Comparison of ENCODE assay signal across 17 cellular contexts in the genomic region with DNA sequence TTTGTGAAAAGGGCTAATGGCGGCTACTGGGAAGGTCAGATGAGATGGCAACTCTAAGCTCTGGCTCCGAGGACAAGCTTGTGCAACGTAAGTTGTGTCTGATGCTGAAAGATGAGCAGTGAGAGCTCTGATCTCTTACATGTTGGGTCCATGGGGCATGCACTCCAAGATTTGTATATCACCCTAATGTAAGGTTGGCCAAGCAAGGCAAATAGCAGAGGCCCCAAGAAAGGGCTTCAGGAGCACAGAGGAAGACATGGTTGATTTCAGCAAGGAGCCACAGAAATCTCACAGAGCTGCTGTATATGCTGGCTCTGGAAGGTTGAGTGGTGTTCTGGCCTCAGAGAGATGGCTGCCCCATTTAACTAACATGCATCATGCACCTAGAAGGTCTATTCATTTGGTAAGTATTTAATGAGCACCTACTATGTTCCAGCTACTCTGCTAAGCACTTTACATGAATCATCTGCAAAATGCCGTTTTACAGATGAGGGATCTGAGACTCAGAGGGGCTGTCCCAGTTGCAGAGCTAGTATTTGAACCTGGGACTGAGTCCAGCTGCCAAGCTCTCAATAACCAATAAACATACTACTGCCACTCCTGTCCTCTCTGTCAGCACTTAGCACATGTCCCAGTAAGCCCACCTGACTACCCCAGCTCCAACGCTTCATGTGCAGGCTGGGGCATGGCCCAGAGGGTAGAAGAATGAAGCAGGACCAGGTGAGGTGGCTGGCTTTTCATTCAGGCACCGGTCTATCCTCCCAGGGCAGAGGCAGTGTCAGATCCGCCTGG. TPM values are rescaled to one million over a fixed set of nuclear protein-coding genes. Genes with fewer than 3 reads are reported as not detected.
A peak's percentile ranks its signal among the peaks of the same experiment; 100 is the strongest.
DNase-seq lines count a peak whose midpoint lies in the region; ATAC-seq and TF ChIP-seq lines count a peak whose summit lies in the region.
"Had no signal": no experiment of that assay in that cellular context is flagged by ENCODE, and none has a peak within 500 bp of the region (broad histone marks: within the 10 kb centered on the region; RNA-seq: fewer than 3 reads in every experiment).

No MANE protein-coding gene starts in this region.

- H3K4me3 Mint-ChIP-seq in activated T-cell treated with anti-CD3 and anti-CD28 coated beads, Interleukin-2, amount 50 U/mL, for 24 hours, result no peak overlapping the region
- H3K4me3 Mint-ChIP-seq: CD8-positive, alpha-beta T cell had no signal

- peak; percentile 2 to 10 for DNase-seq in activated T-cell treated with anti-CD3 and anti-CD28 coated beads, Interleukin-2, amount 50 U/mL, for 48 hours
- no peak for DNase-seq in activated T-cell treated with anti-CD3 and anti-CD28 coated beads, Interleukin-2, amount 50 U/mL, for 24 hours
- peak; percentile 17 for DNase-seq in activated CD8-positive, alpha-beta memory T cell treated with anti-CD3 and anti-CD28 coated beads, Interleukin-2, amount 50 U/mL, for 48 hours
- DNase-seq in left lobe of liver (ENCODE audit: low spot score), result peak; percentile 27
- peak; percentile 3 for DNase-seq in testis
- DNase-seq in hepatic stellate cell (ENCODE audit: low spot score), result no peak
- DNase-seq in medulla oblongata (ENCODE audit: extremely low spot score), result no peak
- DNase-seq: NCI-H1930; NCI-H446 treated with DMSO at 0.1 percent for 48 hours; NK-92 treated with Interleukin-12 subunit alpha and Interleukin-12 subunit beta, amount 100 ng/mL, for 24 hours; PC-3 had no signal

- no peak for ATAC-seq in left lobe of liver
- ATAC-seq in HG03378 (IDR thresholded peaks at IDR 0.05; ENCODE audit: unreplicated experiment), result no peak
- ATAC-seq: CD8-positive, alpha-beta T cell; PC-3 had no signal

- H3K4me1 Mint-ChIP-seq in activated T-cell treated with anti-CD3 and anti-CD28 coated beads, Interleukin-2, amount 50 U/mL, for 24 hours (ENCODE audit: low read depth), result no peaks in the 10 kb centered on the region

- H3K36me3 Mint-ChIP-seq in activated T-cell treated with anti-CD3 and anti-CD28 coated beads, Interleukin-2, amount 50 U/mL, for 24 hours (ENCODE audit: low read depth), result no peaks in the 10 kb centered on the region
- H3K36me3 Mint-ChIP-seq: CD8-positive, alpha-beta T cell had no signal

- no peaks in the 10 kb centered on the region for H3K9me3 Mint-ChIP-seq in activated T-cell treated with anti-CD3 and anti-CD28 coated beads, Interleukin-2, amount 50 U/mL, for 24 hours
- H3K9me3 Mint-ChIP-seq: CD8-positive, alpha-beta T cell had no signal

- peaks cover 15% of the 10 kb centered on the region for H3K27me3 Mint-ChIP-seq in activated T-cell treated with anti-CD3 and anti-CD28 coated beads, Interleukin-2, amount 50 U/mL, for 24 hours

- no peaks in the 10 kb centered on the region for H3K9me3 ChIP-seq in testis
- H3K9me3 ChIP-seq: BLaER1, HAP-1 had no signal

- H3K27me3 ChIP-seq in testis, result no peaks in the 10 kb centered on the region
- H3K27me3 ChIP-seq: BLaER1 had no signal

- TF ChIP-seq POLR2A in testis (IDR thresholded peaks at IDR 0.05), result no peak

- no peak overlapping the region for H3K4me3 ChIP-seq in testis
- H3K4me3 ChIP-seq: BLaER1, HAP-1 had no signal

- no peaks in the 10 kb centered on the region for H3K36me3 ChIP-seq in testis (ENCODE audit: low read depth, missing control alignments)
- H3K36me3 ChIP-seq: BLaER1, HAP-1 had no signal

- TF ChIP-seq CTCF in testis (IDR thresholded peaks at IDR 0.05), result no peak

- H3K27ac ChIP-seq in testis, result no peak overlapping the region
- H3K27ac ChIP-seq: BLaER1, HL-60, RWPE1 had no signal

- no peaks in the 10 kb centered on the region for H3K4me1 ChIP-seq in testis
- H3K4me1 ChIP-seq: HAP-1 had no signal

- no peak overlapping the region for H3K27ac Mint-ChIP-seq in activated T-cell treated with anti-CD3 and anti-CD28 coated beads, Interleukin-2, amount 50 U/mL, for 24 hours
- H3K27ac Mint-ChIP-seq: CD8-positive, alpha-beta T cell had no signal

- intact Hi-C loops in testis (cut with DNase I; ENCODE audit: low total_unique reads), result no loop called here

- 90 to 97% methylated on average over 7 of the region's 7 CpGs for WGBS in testis, 2 donors

RNA-seq across cellular contexts. Expression of a gene that starts 27.7 kb away (rescaled TPM):
- total RNA-seq in left lobe of liver (37.9 TPM), testis (1 to 10 TPM; 1.8 to 2.9 TPM)
- polyA plus RNA-seq in testis (ENCODE audit: insufficient read depth, low read depth, low replicate concordance), result 1.1 TPM
- total RNA-seq: CD8-positive, alpha-beta T cell; PC-3 had no signal

Comparison
In these comparisons a context has a peak if more than half of its experiments do, and no peak if none do; other contexts are left out.
1. DNase-seq: peak in activated T-cell treated with anti-CD3 and anti-CD28 coated beads, Interleukin-2, amount 50 U/mL, for 48 hours (2 of 2), activated CD8-positive, alpha-beta memory T cell treated with anti-CD3 and anti-CD28 coated beads, Interleukin-2, amount 50 U/mL, for 48 hours (single experiment), left lobe of liver (single experiment) and testis (single experiment); none in activated T-cell treated with anti-CD3 and anti-CD28 coated beads, Interleukin-2, amount 50 U/mL, for 24 hours (single experiment), hepatic stellate cell (single experiment) and medulla oblongata (single experiment).